In genomic region chr5:120463026-120463770, GRCh38 we compare ENCODE assay signal across 1 cellular context.
TF ChIP-seq lines count a peak whose summit lies in the region.

No MANE protein-coding gene starts in this region.

TF ChIP-seq in H1, 55 proteins besides CTCF, POLR2A, EP300 and RAD21 (continued from another document):
- TF ChIP-seq TAF1 (IDR thresholded peaks at IDR 0.05; ENCODE audit: low read depth, low read length) (no peak), ASH2L (IDR thresholded peaks at IDR 0.05; ENCODE audit: low read length) (no peak), POLR2AphosphoS5 (IDR thresholded peaks at IDR 0.05; ENCODE audit: low read depth, low read length) (no peak), GTF2F1 (IDR thresholded peaks at IDR 0.05; ENCODE audit: borderline replicate concordance, low read depth, low read length) (no peak), SIX5 (IDR thresholded peaks at IDR 0.05; ENCODE audit: low read depth, low read length) (no peak), HDAC6 (IDR thresholded peaks at IDR 0.05; ENCODE audit: low read depth, low read length) (no peak), KDM5A (IDR thresholded peaks at IDR 0.05; ENCODE audit: low read length) (no peak), E2F6 (IDR thresholded peaks at IDR 0.05) (no peak), SUZ12 (IDR thresholded peaks at IDR 0.05; ENCODE audit: low read length) (no peak), GABPA (IDR thresholded peaks at IDR 0.05; ENCODE audit: borderline replicate concordance, insufficient read depth, low read length) (no peak), CHD7 (IDR thresholded peaks at IDR 0.05; ENCODE audit: insufficient replicate concordance, low read length) (no peak), SP4 (IDR thresholded peaks at IDR 0.05; ENCODE audit: low read length) (no peak), ZNF274 (IDR thresholded peaks at IDR 0.05; ENCODE audit: borderline replicate concordance, extremely low read depth, low read length) (no peak)
